Comparison of ENCODE assay signal across 19 cellular contexts in genomic region chr17:82658796-82659452, GRCh38.
"Had no signal": no experiment of that assay in that cellular context is flagged by ENCODE, and none has a peak within 500 bp of the region (broad histone marks: within the 10 kb centered on the region; RNA-seq: fewer than 3 reads in every experiment).

No MANE protein-coding gene starts in this region.

- H3K27ac ChIP-seq: esophagus squamous epithelium, pancreas, prostate gland, right lobe of liver, spleen, tibial nerve, upper lobe of right lung had no signal

- H3K27me3 Mint-ChIP-seq: dendritic cell treated with granulocyte-macrophage colony-stimulating factor and Interleukin-4, amounts not matched to agents 40 ng/mL and 50 ng/mL, for 4 days; effector memory CD8-positive, alpha-beta T cell; stimulated activated memory B cell treated with anti-CD40 and anti-IgM and Interleukin-4, amounts not matched to agents 10 μg/mL and 1 μg/mL and 100 μg/mL, for 72 hours; stimulated activated naive CD8-positive, alpha-beta T cell treated with anti-CD3 and anti-CD28 coated beads, Interleukin-15, Interleukin-2, amounts not matched to agents 100 ng/mL and 50 ng/mL, for 24 hours had no signal

- H3K27ac Mint-ChIP-seq: dendritic cell treated with granulocyte-macrophage colony-stimulating factor and Interleukin-4, amounts not matched to agents 40 ng/mL and 50 ng/mL, for 4 days; effector memory CD8-positive, alpha-beta T cell; natural killer cell; stimulated activated memory B cell treated with anti-CD40 and anti-IgM and Interleukin-4, amounts not matched to agents 10 μg/mL and 1 μg/mL and 100 μg/mL, for 72 hours; stimulated activated naive CD8-positive, alpha-beta T cell treated with anti-CD3 and anti-CD28 coated beads, Interleukin-15, Interleukin-2, amounts not matched to agents 100 ng/mL and 50 ng/mL, for 24 hours had no signal

- H3K4me3 Mint-ChIP-seq: dendritic cell treated with granulocyte-macrophage colony-stimulating factor and Interleukin-4, amounts not matched to agents 40 ng/mL and 50 ng/mL, for 4 days; effector memory CD8-positive, alpha-beta T cell; natural killer cell; neural crest cell; stimulated activated memory B cell treated with anti-CD40 and anti-IgM and Interleukin-4, amounts not matched to agents 10 μg/mL and 1 μg/mL and 100 μg/mL, for 72 hours; stimulated activated naive CD8-positive, alpha-beta T cell treated with anti-CD3 and anti-CD28 coated beads, Interleukin-15, Interleukin-2, amounts not matched to agents 100 ng/mL and 50 ng/mL, for 24 hours had no signal

- H3K4me3 ChIP-seq: esophagus squamous epithelium, pancreas, prostate gland, right lobe of liver, spleen, tibial nerve, upper lobe of right lung had no signal

- DNase-seq: effector memory CD8-positive, alpha-beta T cell; esophagus squamous epithelium; foreskin fibroblast; left colon; natural killer cell; nucleus accumbens; spleen; stimulated activated CD4-positive, alpha-beta T cell treated with anti-CD3 and anti-CD28 coated beads, Interleukin-15, amount 100 ng/mL, for 24 hours; stimulated activated CD4-positive, alpha-beta T cell treated with anti-CD3 and anti-CD28 coated beads, Interleukin-1b, Interleukin-23, amount 100 ng/mL, for 48 hours; stimulated activated CD4-positive, alpha-beta T cell treated with anti-CD3 and anti-CD28 coated beads, Interleukin-4, amount 100 ng/mL, for 24 hours; upper lobe of right lung had no signal

- ATAC-seq: effector memory CD8-positive, alpha-beta T cell; left colon; natural killer cell; pancreas; right lobe of liver; stimulated activated memory B cell treated with anti-CD40 and anti-IgM and Interleukin-4, amounts not matched to agents 10 μg/mL and 1 μg/mL and 100 μg/mL, for 72 hours; upper lobe of right lung had no signal

- H3K9me3 ChIP-seq: esophagus squamous epithelium, pancreas, prostate gland, right lobe of liver, spleen, tibial nerve, upper lobe of right lung had no signal

- H3K36me3 ChIP-seq: pancreas, prostate gland, right lobe of liver, upper lobe of right lung had no signal

- H3K9me3 Mint-ChIP-seq: dendritic cell treated with granulocyte-macrophage colony-stimulating factor and Interleukin-4, amounts not matched to agents 40 ng/mL and 50 ng/mL, for 4 days; effector memory CD8-positive, alpha-beta T cell; natural killer cell; neural crest cell; stimulated activated memory B cell treated with anti-CD40 and anti-IgM and Interleukin-4, amounts not matched to agents 10 μg/mL and 1 μg/mL and 100 μg/mL, for 72 hours; stimulated activated naive CD8-positive, alpha-beta T cell treated with anti-CD3 and anti-CD28 coated beads, Interleukin-15, Interleukin-2, amounts not matched to agents 100 ng/mL and 50 ng/mL, for 24 hours had no signal

- H3K4me1 Mint-ChIP-seq: natural killer cell, neural crest cell had no signal

- H3K27me3 ChIP-seq: esophagus squamous epithelium, pancreas, right lobe of liver, spleen, tibial nerve, upper lobe of right lung had no signal

- H3K4me1 ChIP-seq: pancreas, prostate gland, tibial nerve, upper lobe of right lung had no signal

- H3K36me3 Mint-ChIP-seq: natural killer cell had no signal
